7 cellular contexts compared by ENCODE assay signal in the genomic region with DNA sequence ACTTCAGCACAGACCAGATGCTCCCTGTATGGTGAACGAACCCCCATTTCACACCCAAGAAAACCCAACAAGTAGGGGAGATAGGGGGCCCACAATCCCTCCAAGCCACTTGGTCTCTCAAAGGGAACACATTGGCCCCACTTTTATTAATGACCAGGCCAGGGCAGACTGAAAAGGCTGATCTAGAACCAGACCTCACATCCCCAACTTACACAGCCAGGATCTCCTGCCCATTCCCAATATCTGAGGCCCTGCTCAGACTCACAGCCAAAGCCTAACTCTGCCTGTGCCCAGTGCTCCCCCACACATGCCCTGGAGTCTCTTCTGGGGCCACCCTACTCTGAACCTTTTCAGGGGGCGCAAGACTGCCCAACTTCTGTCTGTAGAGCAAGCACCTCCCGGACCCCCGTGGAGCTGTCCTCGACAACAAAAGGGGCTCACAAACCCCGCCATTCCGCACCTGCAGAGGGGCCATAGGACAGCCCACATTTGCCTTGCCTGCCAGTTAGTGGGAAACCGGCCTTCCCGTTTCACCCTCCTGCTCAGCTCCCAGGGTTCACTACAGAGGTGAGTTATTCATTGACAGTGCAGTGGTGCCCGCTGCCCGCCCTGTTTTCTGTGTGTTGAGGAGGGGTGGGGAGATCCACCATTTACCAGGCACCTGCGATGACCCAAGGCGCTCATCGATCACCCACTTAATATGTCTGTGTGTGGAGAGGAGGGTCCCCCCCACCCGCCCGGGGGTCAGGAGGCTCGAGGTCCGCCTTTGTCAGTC. TPM values are rescaled to one million over a fixed set of nuclear protein-coding genes. Genes with fewer than 3 reads are reported as not detected.
A peak's percentile ranks its signal among the peaks of the same experiment; 100 is the strongest.
DNase-seq lines count a peak whose midpoint lies in the region; ATAC-seq and TF ChIP-seq lines count a peak whose summit lies in the region.

No MANE protein-coding gene starts in this region.

- 60% methylated on average over 2 of the region's 18 CpGs; no CpG with 5 or more reads in 1 of the 2 donors for WGBS in gastroesophageal sphincter (ENCODE audit: low coverage in 1 of 2), 2 donors

- no peak for TF ChIP-seq POLR2A in gastroesophageal sphincter (IDR thresholded peaks at IDR 0.05)

- peaks cover 8% of the 10 kb centered on the region for H3K36me3 ChIP-seq in H7 (replicated peaks; ENCODE audit: control insufficient read depth, insufficient read depth, low read length)
- peaks cover 4% of the 10 kb centered on the region for H3K36me3 ChIP-seq in SJSA1
- peaks cover 0 to 24% of the 10 kb centered on the region in 2 donors for H3K36me3 ChIP-seq in gastroesophageal sphincter
- H3K36me3 ChIP-seq in rectal smooth muscle tissue (ENCODE audit: control insufficient read depth, insufficient read depth, low read length), result peaks cover 3% of the 10 kb centered on the region

- no peak for ATAC-seq in gastroesophageal sphincter

- DNase-seq in H7, result peak; percentile 84
- no peak for DNase-seq in SJSA1 (ENCODE audit: low read depth in 1 of 2, low spot score in 2 of 2)
- no peak for DNase-seq in GM13976 (ENCODE audit: low spot score)
- no peak for DNase-seq in activated CD8-positive, alpha-beta memory T cell treated with anti-CD3 and anti-CD28 coated beads, Interleukin-2, amount 50 U/mL, for 4 hours
- no peak for DNase-seq in cerebellum (ENCODE audit: low spot score)

- H3K9me3 ChIP-seq in SJSA1 (replicated peaks) (no peaks in the 10 kb centered on the region), gastroesophageal sphincter (no peaks in the 10 kb centered on the region)

- H3K27ac ChIP-seq in SJSA1, result no peak overlapping the region
- peak overlapping the region; percentile 88 to 99 (median 97) for H3K27ac ChIP-seq in gastroesophageal sphincter
- H3K27ac ChIP-seq in rectal smooth muscle tissue (ENCODE audit: low read depth, low read length), result peak overlapping the region; percentile 88

- in situ Hi-C loops in GM13976 (cut with MboI; ENCODE audit: low sequenced_read_pairs, unreplicated experiment), result no loop called here

- H3K27me3 ChIP-seq in H7 (ENCODE audit: control insufficient read depth, insufficient read depth, low read length) (no peaks in the 10 kb centered on the region), SJSA1 (replicated peaks) (0 out of 2 replicates have a peak, but pooled peaks cover 2% of the 10 kb centered on the region), gastroesophageal sphincter (no peaks in the 10 kb centered on the region), rectal smooth muscle tissue (ENCODE audit: control insufficient read depth, insufficient read depth, low read length) (no peaks in the 10 kb centered on the region)

- TF ChIP-seq EP300 in gastroesophageal sphincter (IDR thresholded peaks at IDR 0.05), result no peak

- H3K9ac ChIP-seq in rectal smooth muscle tissue (ENCODE audit: low read length), result peak overlapping the region; percentile 54

- TF ChIP-seq CTCF in gastroesophageal sphincter (IDR thresholded peaks at IDR 0.05) (no peak), GM13976 (IDR thresholded peaks at IDR 0.05; ENCODE audit: borderline replicate concordance, control extremely low read depth, extremely low read depth, insufficient read depth, missing control alignments) (no peak)

- H3K4me3 ChIP-seq in H7 (ENCODE audit: insufficient read depth, low read depth, low read length), result peak overlapping the region; percentile 95
- peak overlapping the region; percentile 79 for H3K4me3 ChIP-seq in SJSA1
- H3K4me3 ChIP-seq in gastroesophageal sphincter, result peak overlapping the region; percentile 74 to 97
- peak overlapping the region; percentile 69 for H3K4me3 ChIP-seq in rectal smooth muscle tissue (ENCODE audit: low read length)

- H3K4me1 ChIP-seq in SJSA1 (replicated peaks) (peaks cover 8% of the 10 kb centered on the region), gastroesophageal sphincter (peaks cover 4 to 78% (median 48%) of the 10 kb centered on the region in 3 donors), rectal smooth muscle tissue (ENCODE audit: control insufficient read depth, insufficient read depth, low read length) (peaks cover 42% of the 10 kb centered on the region)

RNA-seq across cellular contexts. Expression of a gene that starts 1.6 kb away (rescaled TPM):
- 46.5 and 65.7 TPM in 2 replicates for total RNA-seq in H7 (2014; rRNA removed; shearing (Covaris generic))
- 4.0 and 11.7 TPM in 2 replicates for total RNA-seq in SJSA1 (2014; rRNA removed; shearing (Covaris generic))
- 100 to 1,000 TPM; 125 to 186 (median 147) TPM for total RNA-seq in gastroesophageal sphincter
- total RNA-seq in cerebellum, result 85.4 TPM

RNA-seq across cellular contexts. Expression of a gene that starts 11.6 kb away (rescaled TPM):
- total RNA-seq in H7 (2014; rRNA removed; shearing (Covaris generic)), result 51.4 and 59.1 TPM in 2 replicates
- total RNA-seq in SJSA1 (2014; rRNA removed; shearing (Covaris generic)), result 11.0 and 15.9 TPM in 2 replicates
- total RNA-seq in gastroesophageal sphincter, result 10 to 100 TPM; 10.2 to 32.6 (median 26.3) TPM
- 6.0 TPM for total RNA-seq in cerebellum

RNA-seq across cellular contexts. Expression of a gene that starts 11.8 kb away (rescaled TPM):
- 222 and 264 TPM in 2 replicates for total RNA-seq in H7 (2014; rRNA removed; shearing (Covaris generic))
- total RNA-seq in SJSA1 (2014; rRNA removed; shearing (Covaris generic)), result 551 and 569 TPM in 2 replicates
- 100 to 1,000 TPM; 200 to 329 (median 260) TPM for total RNA-seq in gastroesophageal sphincter
- total RNA-seq in cerebellum, result 83.0 TPM

RNA-seq across cellular contexts. Expression of a gene that starts 18.3 kb away (rescaled TPM):
- 13.4 and 18.5 TPM in 2 replicates for total RNA-seq in H7 (2014; rRNA removed; shearing (Covaris generic))
- 4.1 and 9.7 TPM in 2 replicates for total RNA-seq in SJSA1 (2014; rRNA removed; shearing (Covaris generic))
- total RNA-seq in gastroesophageal sphincter, result 1 to 10 TPM; 3.0 to 6.8 (median 5.2) TPM
- 7.3 TPM for total RNA-seq in cerebellum

RNA-seq across cellular contexts. Expression of a gene that starts 56.3 kb away (rescaled TPM):
- total RNA-seq in H7 (2014; rRNA removed; shearing (Covaris generic)), result 0.07 and 0.67 TPM in 2 replicates
- total RNA-seq in SJSA1 (2014; rRNA removed; shearing (Covaris generic)), result not detected in 2 replicates
- total RNA-seq in gastroesophageal sphincter (not detected), cerebellum (1.2 TPM)
